Comparison of ENCODE assay signal across 1 cellular context in genomic region chr3:58999134-58999778, GRCh38.
TF ChIP-seq lines count a peak whose summit lies in the region.

No MANE protein-coding gene starts in this region.

TF ChIP-seq in K562, 482 proteins besides CTCF, POLR2A, EP300 and RAD21 (continued from another document):
- TF ChIP-seq ZNF592 (IDR thresholded peaks at IDR 0.05): peak; percentile 12
- TF ChIP-seq BRF1 (IDR thresholded peaks at IDR 0.05; ENCODE audit: borderline replicate concordance, extremely low read depth, insufficient read length): no peak
- TF ChIP-seq CREB3 (tag; conservative IDR thresholded peaks at IDR 0.05; ENCODE audit: low read depth): peak; percentile 40; the same call in 1 of the 2 replicates
- TF ChIP-seq THRAP3 (IDR thresholded peaks at IDR 0.05; ENCODE audit: borderline replicate concordance): no peak
- no peak for TF ChIP-seq ZKSCAN8 (CRISPR knock-in tag; IDR thresholded peaks at IDR 0.05)
- no peak for TF ChIP-seq NFXL1 (CRISPR knock-in tag; IDR thresholded peaks at IDR 0.05)
- TF ChIP-seq U2AF1 (optimal IDR thresholded peaks at IDR 0.05; ENCODE audit: low read depth, low read length): no peak
- no peak for TF ChIP-seq SPI1 (IDR thresholded peaks at IDR 0.05; ENCODE audit: borderline replicate concordance, low read depth, low read length)
TF ChIP-seq in K562: peak in this region for 6.
